ENCODE assay signal across 2 cellular contexts in genomic region chr1:31593770-31594632, GRCh38.
TF ChIP-seq lines count a peak whose summit lies in the region.

No MANE protein-coding gene starts in this region.

TF ChIP-seq in A549, 52 proteins besides CTCF, POLR2A, EP300 and RAD21:
- TF ChIP-seq CHD4 (IDR thresholded peaks at IDR 0.05; ENCODE audit: borderline replicate concordance) (no peak), RFX5 (IDR thresholded peaks at IDR 0.05) (no peak), SMC3 (IDR thresholded peaks at IDR 0.05) (peak; percentile 87), EHF (CRISPR knock-in tag; IDR thresholded peaks at IDR 0.05) (no peak)
TF ChIP-seq in A549: peak in this region for 1.

TF ChIP-seq in K562, 482 proteins besides CTCF, POLR2A, EP300 and RAD21 (continues in another document):
- TF ChIP-seq IRF2 (CRISPR knock-in tag; IDR thresholded peaks at IDR 0.05) (no peak), HDAC6 (IDR thresholded peaks at IDR 0.05; ENCODE audit: low read depth, low read length) (no peak), ZC3H11A (IDR thresholded peaks at IDR 0.05; ENCODE audit: low read depth, low read length) (no peak), TCF7 (IDR thresholded peaks at IDR 0.05; ENCODE audit: borderline replicate concordance) (no peak), CREM (IDR thresholded peaks at IDR 0.05; ENCODE audit: low read depth) (peak; percentile 52; the same call in 1 of the 2 replicates), RBM39 (optimal IDR thresholded peaks at IDR 0.05; ENCODE audit: low read depth, low read length) (no peak), JUND (IDR thresholded peaks at IDR 0.05; ENCODE audit: borderline replicate concordance, low read depth, low read length) (0 out of 2 replicates have a peak, but pooled peaks have one; percentile 24), JUND (tag; IDR thresholded peaks at IDR 0.05; ENCODE audit: borderline replicate concordance, low read depth, low read length) (no peak; the same call in 2 of the 3 replicates), CREB5 (CRISPR knock-in tag; IDR thresholded peaks at IDR 0.05) (no peak), TCFL5 (CRISPR knock-in tag; conservative IDR thresholded peaks at IDR 0.05) (no peak), ZNF121 (CRISPR knock-in tag; conservative IDR thresholded peaks at IDR 0.05) (peak; percentile 67), MYC (IDR thresholded peaks at IDR 0.05; ENCODE audit: low read depth, low read length) (0 out of 2 replicates have a peak, but pooled peaks have one; percentile 18), MYC (CRISPR knock-in tag; IDR thresholded peaks at IDR 0.05; ENCODE audit: borderline replicate concordance, low read depth) (no peak), ZBTB2 (IDR thresholded peaks at IDR 0.05) (no peak), SIRT6 (IDR thresholded peaks at IDR 0.05; ENCODE audit: low read depth, low read length) (no peak), CREBBP (IDR thresholded peaks at IDR 0.05; ENCODE audit: low read depth, low read length) (no peak), ZNF224 (CRISPR knock-in tag; IDR thresholded peaks at IDR 0.05) (no peak), ZSCAN29 (IDR thresholded peaks at IDR 0.05) (no peak), ZNF347 (CRISPR knock-in tag; IDR thresholded peaks at IDR 0.05; ENCODE audit: low read depth) (no peak), MXD1 (CRISPR knock-in tag; IDR thresholded peaks at IDR 0.05; ENCODE audit: borderline replicate concordance, poor library complexity, severe bottlenecking) (no peak), SMC3 (conservative IDR thresholded peaks at IDR 0.05; ENCODE audit: insufficient read depth, low read depth, low read length) (peak; percentile 92), KLF16 (IDR thresholded peaks at IDR 0.05) (0 out of 2 replicates have a peak, but pooled peaks have one; percentile 12), ZNF75A (CRISPR knock-in tag; IDR thresholded peaks at IDR 0.05) (no peak), HCFC1 (IDR thresholded peaks at IDR 0.05; ENCODE audit: low read depth, low read length) (no peak), SMAD2 (IDR thresholded peaks at IDR 0.05; ENCODE audit: low read depth, low read length) (no peak), POLR2G (IDR thresholded peaks at IDR 0.05; ENCODE audit: low read depth, low read length) (no peak), ZNF12 (CRISPR knock-in tag; IDR thresholded peaks at IDR 0.05) (no peak), GATA2 (CRISPR knock-in tag; IDR thresholded peaks at IDR 0.05) (no peak), ZNF695 (CRISPR knock-in tag; IDR thresholded peaks at IDR 0.05) (no peak), RB1 (IDR thresholded peaks at IDR 0.05; ENCODE audit: low read depth) (peak; percentile 47; the same call in 1 of the 2 replicates), ETV1 (tag; conservative IDR thresholded peaks at IDR 0.05; ENCODE audit: low read depth) (0 out of 2 replicates have a peak, but pooled peaks have one; percentile 21), TFAM (CRISPR knock-in tag; conservative IDR thresholded peaks at IDR 0.05) (no peak), ZNF785 (CRISPR knock-in tag; IDR thresholded peaks at IDR 0.05) (no peak), GTF2F1 (IDR thresholded peaks at IDR 0.05; ENCODE audit: low read depth, low read length) (no peak), CHD7 (IDR thresholded peaks at IDR 0.05; ENCODE audit: low read depth, low read length) (no peak), FOSL1 (tag; conservative IDR thresholded peaks at IDR 0.05) (no peak), SPI1 (IDR thresholded peaks at IDR 0.05; ENCODE audit: borderline replicate concordance, low read depth, low read length) (peak; percentile 81; the same call in 1 of the 2 replicates), ZNF551 (CRISPR knock-in tag; IDR thresholded peaks at IDR 0.05) (no peak), SIN3B (IDR thresholded peaks at IDR 0.05; ENCODE audit: low read depth) (no peak), PRPF4 (IDR thresholded peaks at IDR 0.05; ENCODE audit: insufficient read depth, low read depth, low read length, poor library complexity, severe bottlenecking) (no peak), ZNF589 (CRISPR knock-in tag; IDR thresholded peaks at IDR 0.05; ENCODE audit: low read depth) (no peak), ZNF444 (CRISPR knock-in tag; IDR thresholded peaks at IDR 0.05) (no peak), SRSF9 (IDR thresholded peaks at IDR 0.05; ENCODE audit: borderline replicate concordance, low read depth, low read length) (no peak), NFATC3 (IDR thresholded peaks at IDR 0.05) (no peak), HINFP (tag; conservative IDR thresholded peaks at IDR 0.05; ENCODE audit: low read depth) (no peak), HEY1 (CRISPR knock-in tag; IDR thresholded peaks at IDR 0.05; ENCODE audit: borderline replicate concordance) (no peak)
- TF ChIP-seq, protein P1, sequence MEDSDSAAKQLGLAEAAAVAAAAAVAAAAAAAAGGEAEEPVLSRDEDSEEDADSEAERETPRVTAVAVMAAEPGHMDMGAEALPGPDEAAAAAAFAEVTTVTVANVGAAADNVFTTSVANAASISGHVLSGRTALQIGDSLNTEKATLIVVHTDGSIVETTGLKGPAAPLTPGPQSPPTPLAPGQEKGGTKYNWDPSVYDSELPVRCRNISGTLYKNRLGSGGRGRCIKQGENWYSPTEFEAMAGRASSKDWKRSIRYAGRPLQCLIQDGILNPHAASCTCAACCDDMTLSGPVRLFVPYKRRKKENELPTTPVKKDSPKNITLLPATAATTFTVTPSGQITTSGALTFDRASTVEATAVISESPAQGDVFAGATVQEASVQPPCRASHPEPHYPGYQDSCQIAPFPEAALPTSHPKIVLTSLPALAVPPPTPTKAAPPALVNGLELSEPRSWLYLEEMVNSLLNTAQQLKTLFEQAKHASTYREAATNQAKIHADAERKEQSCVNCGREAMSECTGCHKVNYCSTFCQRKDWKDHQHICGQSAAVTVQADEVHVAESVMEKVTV (CRISPR knock-in tag; IDR thresholded peaks at IDR 0.05), result peak; percentile 69; the same call in 1 of the 2 replicates
- TF ChIP-seq, protein P2, sequence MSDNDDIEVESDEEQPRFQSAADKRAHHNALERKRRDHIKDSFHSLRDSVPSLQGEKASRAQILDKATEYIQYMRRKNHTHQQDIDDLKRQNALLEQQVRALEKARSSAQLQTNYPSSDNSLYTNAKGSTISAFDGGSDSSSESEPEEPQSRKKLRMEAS (CRISPR knock-in tag; IDR thresholded peaks at IDR 0.05), result no peak
- TF ChIP-seq, protein P3, sequence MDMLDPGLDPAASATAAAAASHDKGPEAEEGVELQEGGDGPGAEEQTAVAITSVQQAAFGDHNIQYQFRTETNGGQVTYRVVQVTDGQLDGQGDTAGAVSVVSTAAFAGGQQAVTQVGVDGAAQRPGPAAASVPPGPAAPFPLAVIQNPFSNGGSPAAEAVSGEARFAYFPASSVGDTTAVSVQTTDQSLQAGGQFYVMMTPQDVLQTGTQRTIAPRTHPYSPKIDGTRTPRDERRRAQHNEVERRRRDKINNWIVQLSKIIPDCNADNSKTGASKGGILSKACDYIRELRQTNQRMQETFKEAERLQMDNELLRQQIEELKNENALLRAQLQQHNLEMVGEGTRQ (CRISPR knock-in tag; IDR thresholded peaks at IDR 0.05), result no peak
